Comparison of ENCODE assay signal across 11 cellular contexts in the genomic region with DNA sequence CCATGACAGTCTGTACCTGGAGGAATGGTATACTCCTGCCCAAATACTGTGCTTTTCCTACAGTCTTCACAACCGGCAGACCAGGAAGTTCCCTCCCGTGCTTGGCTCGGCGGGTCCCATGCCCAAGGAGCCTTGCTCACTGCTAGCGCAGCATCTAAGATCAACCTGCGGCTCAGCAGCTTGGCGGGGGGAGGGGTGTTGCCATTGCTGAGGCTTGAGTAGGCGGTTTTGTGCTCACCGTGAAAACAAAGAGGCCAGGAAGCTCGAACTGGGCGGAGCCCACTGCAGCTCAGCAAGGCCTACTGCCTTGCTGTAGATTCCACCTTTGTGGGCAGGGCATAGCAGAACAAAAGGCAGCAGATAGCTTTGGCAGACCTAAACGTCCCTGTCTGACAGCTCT.
DNase-seq lines count a peak whose midpoint lies in the region; ATAC-seq, FAIRE-seq and TF ChIP-seq lines count a peak whose summit lies in the region.
"Had no signal": no experiment of that assay in that cellular context is flagged by ENCODE, and none has a peak within 500 bp of the region (broad histone marks: within the 10 kb centered on the region; RNA-seq: fewer than 3 reads in every experiment).

No MANE protein-coding gene starts in this region.

- H2BK12ac ChIP-seq in neuronal stem cell (ENCODE audit: low read length), result no peak overlapping the region

- no peak for TF ChIP-seq POLR2A in HepG2 (IDR thresholded peaks at IDR 0.05; ENCODE audit: insufficient read depth in 1 of 2, low read depth in 2 of 2, low read length in 2 of 2)

- H3K14ac ChIP-seq in neuronal stem cell (ENCODE audit: low read length), result peak overlapping the region; percentile 21

- no peak for FAIRE-seq in HepG2 (lab: Jason Lieb, UNC)

- no peaks in the 10 kb centered on the region for H3K4me1 ChIP-seq in neuronal stem cell (ENCODE audit: control insufficient read depth in 2 of 2, insufficient read depth in 1 of 2, low read depth in 1 of 2, low read length in 2 of 2)
- H3K4me1 ChIP-seq in HepG2 (ENCODE audit: insufficient read depth, low read length), result no peaks in the 10 kb centered on the region

- H3K27me3 ChIP-seq in neuronal stem cell (ENCODE audit: control insufficient read depth in 3 of 3, insufficient read depth in 3 of 3, low read depth in 1 of 3, low read length in 3 of 3) (no peaks in the 10 kb centered on the region), HepG2 (ENCODE audit: control insufficient read depth in 1 of 2, insufficient read depth in 2 of 2, low read length in 2 of 2) (no peaks in the 10 kb centered on the region)

- in situ Hi-C loops in HepG2 (cut with HindIII; ENCODE audit: extremely low pct_ligation_motif_present, low pct_unique_long_range_greater_than_20kb), result no loop called here

- no peak overlapping the region for H2BK15ac ChIP-seq in neuronal stem cell (ENCODE audit: low read length)

- TF ChIP-seq EP300 in HepG2 (IDR thresholded peaks at IDR 0.05; ENCODE audit: low read depth in 2 of 2, low read length in 2 of 2) (no peak), HepG2 (CRISPR knock-in tag; IDR thresholded peaks at IDR 0.05; ENCODE audit: borderline replicate concordance) (no peak)

- H3K36me3 Mint-ChIP-seq in activated T-helper 17 cell treated with anti-CD3 and anti-CD28 coated beads, Interleukin-2, amount 50 U/mL, for 72 hours (ENCODE audit: low read depth), result peaks cover 6% of the 10 kb centered on the region

- H3K27ac ChIP-seq in neuronal stem cell (replicated peaks; ENCODE audit: low read length), result no peak overlapping the region
- H3K27ac ChIP-seq in HepG2 (ENCODE audit: extremely low read length, insufficient read depth, low read length), result no peak overlapping the region
- H3K27ac ChIP-seq: coronary artery had no signal

- no peak overlapping the region for H2BK5ac ChIP-seq in neuronal stem cell (ENCODE audit: low read length)

- POLR2A ChIA-PET in HepG2 (lab: Yijun Ruan, JAX), result no interaction called here

- H3K4me1 Mint-ChIP-seq in activated T-helper 17 cell treated with anti-CD3 and anti-CD28 coated beads, Interleukin-2, amount 50 U/mL, for 72 hours, result peaks cover 6% of the 10 kb centered on the region
- H3K4me1 Mint-ChIP-seq: nephron progenitor cell had no signal

- no peak overlapping the region for H3K9ac ChIP-seq in neuronal stem cell (ENCODE audit: low read depth, low read length, poor library complexity)
- no peak overlapping the region for H3K9ac ChIP-seq in HepG2 (ENCODE audit: insufficient read depth, low read depth, low read length)

- H3K4me3 Mint-ChIP-seq in activated T-helper 17 cell treated with anti-CD3 and anti-CD28 coated beads, Interleukin-2, amount 50 U/mL, for 72 hours, result peak overlapping the region; percentile 74
- H3K4me3 Mint-ChIP-seq: nephron progenitor cell had no signal

- BruUV-seq in HepG2 (replicated peaks; lab: Mats Ljungman, UMichigan), result no TSS peak

- no peaks in the 10 kb centered on the region for H3K9me3 ChIP-seq in neuronal stem cell (replicated peaks in 1 of 2; ENCODE audit: control insufficient read depth in 2 of 2, insufficient read depth in 1 of 2, low read depth in 1 of 2, low read length in 2 of 2)
- H3K9me3 ChIP-seq in HepG2 (ENCODE audit: low read length), result no peaks in the 10 kb centered on the region

- peak; percentile 35 to 39 for DNase-seq in activated CD4-positive, alpha-beta T cell treated with anti-CD3 and anti-CD28 coated beads for 24 hours (ENCODE audit: low read depth in 2 of 2)
- DNase-seq in neuronal stem cell (ENCODE audit: low spot score) (no peak), hippocampal formation (lab: John Stamatoyannopoulos, UW) (no peak), COLO829 (ENCODE audit: low spot score) (no peak), HepG2 (ENCODE audit: low spot score) (no peak), MV-4-11 (lab: John Stamatoyannopoulos, UW) (no peak)
- peak in 4 of 6 experiments; percentile 4 to 61 (median 43) for DNase-seq in stimulated activated naive CD4-positive, alpha-beta T cell (lab: John Stamatoyannopoulos, UW)
- DNase-seq: NCI-H510A treated with DMSO at 0.1 percent for 48 hours, nephron progenitor cell had no signal

- H3K27ac Mint-ChIP-seq in activated T-helper 17 cell treated with anti-CD3 and anti-CD28 coated beads, Interleukin-2, amount 50 U/mL, for 72 hours, result no peak overlapping the region
- H3K27ac Mint-ChIP-seq: nephron progenitor cell had no signal

- intact Hi-C loops in HepG2 (cut with micrococcal nuclease; ENCODE audit: unreplicated experiment), result no loop called here

- CTCF ChIA-PET in HepG2 (lab: Yijun Ruan, JAX; ENCODE audit: low intra/inter-chr PET ratio, low total read pairs), result no interaction called here

- no peak overlapping the region for H3K4me3 ChIP-seq in neuronal stem cell (ENCODE audit: low read length in 2 of 2)
- no peak overlapping the region for H3K4me3 ChIP-seq in HepG2 (replicated peaks in 1 of 3; ENCODE audit: insufficient read depth in 1 of 3, low read depth in 2 of 3, low read length in 3 of 3)
- H3K4me3 ChIP-seq: coronary artery had no signal

- ATAC-seq in activated T-helper 17 cell treated with anti-CD3 and anti-CD28 coated beads, Interleukin-2, amount 50 U/mL, for 72 hours (replicated peaks), result peak; percentile 79
- no peak for ATAC-seq in HepG2

- H3K79me2 ChIP-seq in HepG2 (ENCODE audit: insufficient read depth, low read length), result no peaks in the 10 kb centered on the region

- no peaks in the 10 kb centered on the region for H3K79me1 ChIP-seq in neuronal stem cell (ENCODE audit: low read depth, low read length)

- H3K4me2 ChIP-seq in neuronal stem cell (ENCODE audit: insufficient read depth, low read length, poor library complexity, severe bottlenecking) (no peak overlapping the region), HepG2 (ENCODE audit: low read depth, low read length) (no peak overlapping the region)

- TF ChIP-seq CTCF in HepG2 (CRISPR knock-in tag; IDR thresholded peaks at IDR 0.05), result no peak

- no peak overlapping the region for H4K8ac ChIP-seq in neuronal stem cell (ENCODE audit: low read depth, low read length)

- peaks cover 4% of the 10 kb centered on the region for H3K9me3 Mint-ChIP-seq in activated T-helper 17 cell treated with anti-CD3 and anti-CD28 coated beads, Interleukin-2, amount 50 U/mL, for 72 hours

- H2AFZ ChIP-seq in neuronal stem cell (ENCODE audit: low read length) (peak overlapping the region; percentile 17), HepG2 (ENCODE audit: low read length) (no peak overlapping the region)

- no peak overlapping the region for H4K91ac ChIP-seq in neuronal stem cell (ENCODE audit: low read depth, low read length, poor library complexity)

- no peak overlapping the region for H3K23ac ChIP-seq in neuronal stem cell (ENCODE audit: low read depth, low read length, poor library complexity)

- H3K27me3 Mint-ChIP-seq in activated T-helper 17 cell treated with anti-CD3 and anti-CD28 coated beads, Interleukin-2, amount 50 U/mL, for 72 hours, result no peaks in the 10 kb centered on the region

- TF ChIP-seq RAD21 in HepG2 (CRISPR knock-in tag; IDR thresholded peaks at IDR 0.05), result no peak

- H3K36me3 ChIP-seq in neuronal stem cell (replicated peaks in 1 of 2; ENCODE audit: control insufficient read depth in 2 of 2, insufficient read depth in 2 of 2, low read length in 2 of 2), result no peaks in the 10 kb centered on the region
- H3K36me3 ChIP-seq in HepG2 (replicated peaks in 1 of 2; ENCODE audit: control insufficient read depth in 1 of 2, insufficient read depth in 2 of 2, low read length in 2 of 2), result no peaks in the 10 kb centered on the region

- H3K18ac ChIP-seq in neuronal stem cell (ENCODE audit: low read length), result no peak overlapping the region

- no peak overlapping the region for H2BK120ac ChIP-seq in neuronal stem cell (ENCODE audit: low read depth, low read length)

- H4K20me1 ChIP-seq in HepG2 (ENCODE audit: insufficient read depth, low read length), result no peaks in the 10 kb centered on the region

- H2AK5ac ChIP-seq in neuronal stem cell (ENCODE audit: low read depth, low read length), result no peak overlapping the region

- no CpG with 5 or more reads among the region's 12 CpGs for WGBS in neuronal stem cell (ENCODE audit: extremely low coverage in 2 of 2, insufficient read length in 2 of 2, insufficient replicate concordance in 1 of 2), 2 donors
- WGBS in HepG2 (ENCODE audit: low lambda C conversion rate), result no CpG with 5 or more reads among the region's 12 CpGs

- no peak overlapping the region for H3K4ac ChIP-seq in neuronal stem cell (ENCODE audit: low read length)

TF ChIP-seq in HepG2, 621 proteins besides CTCF, POLR2A, EP300 and RAD21:
- TF ChIP-seq SATB2 (CRISPR knock-in tag; IDR thresholded peaks at IDR 0.05) (no peak), ZHX1 (CRISPR knock-in tag; IDR thresholded peaks at IDR 0.05; ENCODE audit: low read depth) (no peak), YY1 (IDR thresholded peaks at IDR 0.05; ENCODE audit: insufficient read depth, insufficient replicate concordance, low read depth, low read length) (no peak)

Comparison
In these comparisons a context has a peak if more than half of its experiments do, and no peak if none do; other contexts are left out.
1. DNase-seq: peak in activated CD4-positive, alpha-beta T cell treated with anti-CD3 and anti-CD28 coated beads for 24 hours (2 of 2) and stimulated activated naive CD4-positive, alpha-beta T cell (4 of 6); none in neuronal stem cell (single experiment), hippocampal formation (0 of 2), COLO829 (single experiment), HepG2 (single experiment) and MV-4-11 (single experiment).